Comparison of ENCODE assay signal across 25 cellular contexts in genomic region chr1:165742194-165742593, GRCh38.
"Had no signal": no experiment of that assay in that cellular context is flagged by ENCODE, and none has a peak within 500 bp of the region (broad histone marks: within the 10 kb centered on the region; RNA-seq: fewer than 3 reads in every experiment).

No MANE protein-coding gene starts in this region.

- DNase-seq: colonic mucosa; effector CD8-positive, alpha-beta T cell; foreskin fibroblast; gastrocnemius medialis; head of caudate nucleus; left lung; mesenchymal stem cell; mucosa of descending colon; naive B cell; stimulated activated CD4-positive, alpha-beta T cell treated with anti-CD3 and anti-CD28 coated beads, Interleukin-12 subunit alpha, Interleukin-12 subunit beta, amount 100 ng/mL, for 4 hours; stimulated activated CD4-positive, alpha-beta T cell treated with anti-CD3 and anti-CD28 coated beads, Interleukin-1b, Interleukin-23, amount 100 ng/mL, for 48 hours; stimulated activated CD4-positive, alpha-beta T cell treated with anti-CD3 and anti-CD28 coated beads, Interleukin-4, amount 100 ng/mL, for 1 hour; stimulated activated CD8-positive, alpha-beta memory T cell treated with anti-CD3 and anti-CD28 coated beads, Interleukin-4, amount 100 ng/mL, for 48 hours; stimulated activated naive CD4-positive, alpha-beta T cell treated with Interleukin-2 at 50 U/mL for 16 hours; stomach; thyroid gland had no signal

- H3K4me1 ChIP-seq: colonic mucosa, left lung, neural progenitor cell, parathyroid adenoma, stomach, thyroid gland had no signal

- H3K9me3 ChIP-seq: colonic mucosa, gastrocnemius medialis, left lung, mucosa of descending colon, stomach, thyroid gland had no signal

- H2AFZ ChIP-seq: neural progenitor cell, parathyroid adenoma had no signal

- H3K4me2 ChIP-seq: neural progenitor cell, smooth muscle cell had no signal

- H3K4me3 Mint-ChIP-seq: dendritic cell treated with granulocyte-macrophage colony-stimulating factor and Interleukin-4, amounts not matched to agents 40 ng/mL and 50 ng/mL, for 4 days; mesothelial cell of epicardium; naive B cell; natural killer cell treated with Interleukin-12 subunit alpha and Interleukin-12 subunit beta and Interleukin-15 and Interleukin-18, amount 100 ng/mL, for 72 hours; neural progenitor cell; type B pancreatic cell had no signal

- H3K9ac ChIP-seq: neural progenitor cell, parathyroid adenoma had no signal

- H3K27me3 Mint-ChIP-seq: dendritic cell treated with granulocyte-macrophage colony-stimulating factor and Interleukin-4, amounts not matched to agents 40 ng/mL and 50 ng/mL, for 4 days; naive B cell; natural killer cell treated with Interleukin-12 subunit alpha and Interleukin-12 subunit beta and Interleukin-15 and Interleukin-18, amount 100 ng/mL, for 72 hours; progenitor cell of endocrine pancreas; type B pancreatic cell had no signal

- H3K27ac Mint-ChIP-seq: dendritic cell treated with granulocyte-macrophage colony-stimulating factor and Interleukin-4, amounts not matched to agents 40 ng/mL and 50 ng/mL, for 4 days; mesothelial cell of epicardium; neural progenitor cell; progenitor cell of endocrine pancreas; type B pancreatic cell had no signal

- ATAC-seq: gastrocnemius medialis; left lung; mucosa of descending colon; natural killer cell treated with Interleukin-12 subunit alpha and Interleukin-12 subunit beta and Interleukin-15 and Interleukin-18, amount 100 ng/mL, for 72 hours; sciatic nerve had no signal

- H3K4me3 ChIP-seq: colonic mucosa, gastrocnemius medialis, left lung, mucosa of descending colon, neural progenitor cell, smooth muscle cell, stomach, thyroid gland had no signal

- H3K27ac ChIP-seq: colonic mucosa, gastrocnemius medialis, left lung, neural progenitor cell, parathyroid adenoma, stomach, thyroid gland had no signal

- H3K4me1 Mint-ChIP-seq: mesothelial cell of epicardium, neural progenitor cell had no signal

- H3K79me2 ChIP-seq: parathyroid adenoma had no signal

- H3K9me3 Mint-ChIP-seq: dendritic cell treated with granulocyte-macrophage colony-stimulating factor and Interleukin-4, amounts not matched to agents 40 ng/mL and 50 ng/mL, for 4 days; mesothelial cell of epicardium; naive B cell; natural killer cell treated with Interleukin-12 subunit alpha and Interleukin-12 subunit beta and Interleukin-15 and Interleukin-18, amount 100 ng/mL, for 72 hours; neural progenitor cell; type B pancreatic cell had no signal

- H3K27me3 ChIP-seq: colonic mucosa, gastrocnemius medialis, left lung, neural progenitor cell, stomach, thyroid gland had no signal

- H3K36me3 ChIP-seq: neural progenitor cell had no signal
